ENCODE assay signal across 10 cellular contexts in genomic region chr4:158578476-158578875, GRCh38. TPM values are rescaled to one million over a fixed set of nuclear protein-coding genes. Genes with fewer than 3 reads are reported as not detected.
DNase-seq lines count a peak whose midpoint lies in the region; ATAC-seq and TF ChIP-seq lines count a peak whose summit lies in the region.
"Had no signal": no experiment of that assay in that cellular context is flagged by ENCODE, and none has a peak within 500 bp of the region (broad histone marks: within the 10 kb centered on the region; RNA-seq: fewer than 3 reads in every experiment).

No MANE protein-coding gene starts in this region.

- intact Hi-C loops in heart right ventricle (cut with DNase I) = no loop called here
- intact Hi-C loops in Right ventricle myocardium superior (cut with DNase I) = no loop called here

- no peak overlapping the region for H3K4me2 ChIP-seq in OCI-LY1 (ENCODE audit: low read length)

- H3K9ac ChIP-seq in OCI-LY1 (ENCODE audit: low read length) = no peak overlapping the region

- TF ChIP-seq CTCF in heart right ventricle (IDR thresholded peaks at IDR 0.05) = peak in 5 of 9 donors; percentile 11 to 28 (median 21)
- peak; percentile 22; the same call in 1 of the 2 replicates for TF ChIP-seq CTCF in OCI-LY1 (IDR thresholded peaks at IDR 0.05; ENCODE audit: low read length)

- DNase-seq in heart right ventricle (no peak), Right ventricle myocardium superior (no peak), erythroblast (lab: John Stamatoyannopoulos, UW) (peak; percentile 10 to 14), anterior cingulate cortex (lab: John Stamatoyannopoulos, UW) (no peak), mesenteric fat pad (ENCODE audit: low spot score) (no peak)
- no peak for DNase-seq in stimulated activated CD4-positive, alpha-beta T cell treated with anti-CD3 and anti-CD28 coated beads, Interleukin-15, amount 100 ng/mL, for 24 hours
- DNase-seq: CD4-positive, CD25-positive, alpha-beta regulatory T cell; nephron progenitor cell had no signal

- H3K27me3 ChIP-seq in heart right ventricle (peaks cover 0 to under 1% (median 0%) of the 10 kb centered on the region in 7 donors), OCI-LY1 (ENCODE audit: insufficient read depth, low read length) (no peaks in the 10 kb centered on the region)

- H4K20me1 ChIP-seq in OCI-LY1 (ENCODE audit: insufficient read depth, low read length) = no peaks in the 10 kb centered on the region

- H3K36me3 ChIP-seq in heart right ventricle = no peaks in the 10 kb centered on the region
- no peaks in the 10 kb centered on the region for H3K36me3 ChIP-seq in OCI-LY1 (ENCODE audit: insufficient read depth, low read length)

- no peaks in the 10 kb centered on the region for H3K79me2 ChIP-seq in OCI-LY1 (ENCODE audit: insufficient read depth, low read length)

- H3K9me3 ChIP-seq in heart right ventricle (peaks cover 0 to 5% (median 0%) of the 10 kb centered on the region in 11 donors), OCI-LY1 (ENCODE audit: low read length) (no peaks in the 10 kb centered on the region)

- TF ChIP-seq POLR2A in erythroblast (IDR thresholded peaks at IDR 0.05; ENCODE audit: low read length) = no peak

- H3F3A ChIP-seq in OCI-LY1 (ENCODE audit: insufficient read depth, low read length) = no peaks in the 10 kb centered on the region

- ATAC-seq in heart right ventricle = no peak
- ATAC-seq in Right ventricle myocardium superior (ENCODE audit: poor library complexity) = no peak
- ATAC-seq in HG03565 (IDR thresholded peaks at IDR 0.05; ENCODE audit: unreplicated experiment) = no peak

- H3K27ac ChIP-seq in heart right ventricle = no peak overlapping the region
- no peak overlapping the region for H3K27ac ChIP-seq in OCI-LY1 (ENCODE audit: low read depth, low read length, poor library complexity, severe bottlenecking)

- 17 to 26% methylated on average over 1 of the region's 1 CpG for WGBS in heart right ventricle, 2 donors

- no peak overlapping the region for H2AFZ ChIP-seq in OCI-LY1 (ENCODE audit: low read length)

- H3K4me1 ChIP-seq in heart right ventricle (no peaks in the 10 kb centered on the region), OCI-LY1 (ENCODE audit: insufficient read depth, low read length, severe bottlenecking) (no peaks in the 10 kb centered on the region)

- H3K9me2 ChIP-seq in OCI-LY1 (ENCODE audit: low read depth, low read length) = no peaks in the 10 kb centered on the region

- H3K4me3 ChIP-seq in heart right ventricle (no peak overlapping the region), OCI-LY1 (ENCODE audit: low read depth, low read length, poor library complexity, severe bottlenecking) (no peak overlapping the region)

RNA-seq across cellular contexts. Expression of gene RXFP1, which starts 56.8 kb away (rescaled TPM):
- total RNA-seq in heart right ventricle (under 1 TPM in 1 of 10 donors, not detected in 9; 0.16 TPM), Right ventricle myocardium superior (not detected), mesenteric fat pad (not detected)
- polyA plus RNA-seq in heart right ventricle = under 1 TPM in 1 of 2 donors, not detected in 1; 0.07 TPM
- total RNA-seq: CD4-positive, CD25-positive, alpha-beta regulatory T cell had no signal
- polyA plus RNA-seq: CD4-positive, CD25-positive, alpha-beta regulatory T cell had no signal

Comparison
In these comparisons a context has a peak if more than half of its experiments do, and no peak if none do; other contexts are left out.
1. DNase-seq: peak in erythroblast (2 of 2); none in heart right ventricle (0 of 2), Right ventricle myocardium superior (single experiment), stimulated activated CD4-positive, alpha-beta T cell treated with anti-CD3 and anti-CD28 coated beads, Interleukin-15, amount 100 ng/mL, for 24 hours (single experiment), anterior cingulate cortex (0 of 58) and mesenteric fat pad (single experiment).